ENCODE assay signal across 24 cellular contexts in the genomic region with DNA sequence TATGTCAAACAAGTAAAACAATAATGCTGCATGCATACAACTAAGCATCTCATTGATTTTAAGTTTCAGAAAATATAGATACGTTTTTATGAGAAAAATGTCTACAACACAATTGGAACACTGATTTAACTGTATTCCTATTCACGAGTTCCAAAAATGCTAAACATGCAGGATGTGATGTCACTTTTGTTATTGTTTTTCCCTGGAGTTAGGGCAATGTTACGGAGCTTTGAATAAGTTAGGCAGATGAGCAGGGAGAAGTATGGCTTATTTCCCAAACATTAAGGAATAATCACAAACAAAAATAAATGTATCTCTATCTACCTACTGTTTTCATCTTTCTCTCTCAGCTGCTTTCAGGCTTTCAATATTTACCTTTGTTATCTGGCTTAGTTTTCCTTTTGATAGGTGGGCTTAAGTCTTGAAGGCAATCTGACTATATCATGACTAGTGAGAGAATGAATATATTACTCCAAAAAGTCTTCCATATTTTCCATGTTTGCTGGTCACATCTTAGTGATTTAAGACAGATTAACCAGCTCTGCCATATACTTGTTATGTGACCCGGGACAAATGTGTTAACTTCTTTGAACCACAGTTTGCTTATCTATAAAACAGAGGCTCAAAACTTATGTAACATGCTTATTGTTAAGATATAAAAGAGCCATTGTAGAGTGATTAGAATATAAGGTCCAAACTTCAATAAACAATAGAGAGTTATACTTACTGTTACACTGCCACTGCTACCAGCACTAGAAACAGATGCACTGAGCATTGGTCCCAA.
A peak's percentile ranks its signal among the peaks of the same experiment; 100 is the strongest.
DNase-seq lines count a peak whose midpoint lies in the region; ATAC-seq, FAIRE-seq and TF ChIP-seq lines count a peak whose summit lies in the region.
"Had no signal": no experiment of that assay in that cellular context is flagged by ENCODE, and none has a peak within 500 bp of the region (broad histone marks: within the 10 kb centered on the region; RNA-seq: fewer than 3 reads in every experiment).

No MANE protein-coding gene starts in this region.

- ATAC-seq in GM18909 (IDR thresholded peaks at IDR 0.05; ENCODE audit: poor library complexity, unreplicated experiment), result no peak
- ATAC-seq: HCT116, PC-3 had no signal

- peak; percentile 15 for DNase-seq in iPS DF 19.7 (ENCODE audit: low read depth, low spot score)
- peak; percentile 50 for DNase-seq in midbrain (lab: John Stamatoyannopoulos, UW)
- no peak for DNase-seq in H54 (ENCODE audit: insufficient read length, low spot score)
- no peak for DNase-seq in vagina (ENCODE audit: extremely low spot score in 2 of 2)
- DNase-seq in COLO668 (lab: John Stamatoyannopoulos, UW; ENCODE audit: unreplicated experiment), result no peak
- DNase-seq: BE2C; Calu3; CD4-positive, alpha-beta T cell; GF-D8; GM23248; Kasumi-1; MG63; NCI-H1092 treated with DMSO at 0.1 percent for 48 hours; NCI-H146; NCI-H2029 treated with DMSO at 0.1 percent for 48 hours; NCI-H2171; NCI-H526; PC-3; RPMI8226; SHP77 treated with DMSO at 0.1 percent for 48 hours had no signal

- H3K36me3 ChIP-seq in HUES48 (ENCODE audit: control insufficient read depth, insufficient read depth, low read length) (no peaks in the 10 kb centered on the region), vagina (no peaks in the 10 kb centered on the region)
- H3K36me3 ChIP-seq: BE2C, MG63 had no signal

- H3K4me3 ChIP-seq in HUES48 (ENCODE audit: low read depth, low read length) (no peak overlapping the region), vagina (no peak overlapping the region)
- H3K4me3 ChIP-seq: GM23248, MG63 had no signal

- TF ChIP-seq POLR2A in H54 (IDR thresholded peaks at IDR 0.05; ENCODE audit: low read depth, low read length), result no peak
- TF ChIP-seq POLR2A in vagina (IDR thresholded peaks at IDR 0.05), result no peak

- H3K9ac ChIP-seq in HUES48 (ENCODE audit: low read depth, low read length), result 0 out of 2 replicates have a peak overlapping the region, but pooled peaks have one; percentile 20
- H3K9ac ChIP-seq: GM23248 had no signal

- intact Hi-C loops in vagina (cut with DNase I), result no loop called here

- H3K27ac ChIP-seq in HUES48 (ENCODE audit: low read depth, low read length) (no peak overlapping the region), cingulate gyrus (ENCODE audit: low read depth, low read length) (peak overlapping the region; percentile 82), vagina (no peak overlapping the region)
- H3K27ac ChIP-seq: GM23248 had no signal

- no peak for TF ChIP-seq CTCF in vagina (IDR thresholded peaks at IDR 0.05)

- H3K4me1 ChIP-seq in HUES48 (ENCODE audit: control insufficient read depth, insufficient read depth, low read length) (peaks cover 12% of the 10 kb centered on the region), vagina (no peaks in the 10 kb centered on the region)

- H3K9me3 ChIP-seq in HUES48 (ENCODE audit: control insufficient read depth, insufficient read depth, low read length), result no peaks in the 10 kb centered on the region
- H3K9me3 ChIP-seq in vagina, result no peaks in the 10 kb centered on the region
- H3K9me3 ChIP-seq: BE2C, MG63 had no signal

- H3K27me3 ChIP-seq in HUES48 (ENCODE audit: control insufficient read depth, insufficient read depth, low read length) (no peaks in the 10 kb centered on the region), vagina (no peaks in the 10 kb centered on the region)
- H3K27me3 ChIP-seq: BE2C, MG63 had no signal

- no peak for FAIRE-seq in H54 (lab: Jason Lieb, UNC)

Comparison
In these comparisons a context has a peak if more than half of its experiments do, and no peak if none do; other contexts are left out.
1. DNase-seq: peak in iPS DF 19.7 (single experiment) and midbrain (single experiment); none in H54 (single experiment), vagina (0 of 2) and COLO668 (single experiment).